Comparison of ENCODE assay signal across 1 cellular context in genomic region chr11:35144811-35145210, GRCh38.
TF ChIP-seq lines count a peak whose summit lies in the region.

No MANE protein-coding gene starts in this region.

TF ChIP-seq in HCT116, 20 proteins besides CTCF, POLR2A, EP300 and RAD21 (continued from another document):
- TF ChIP-seq REST (IDR thresholded peaks at IDR 0.05; ENCODE audit: low read depth), result no peak
- TF ChIP-seq TCF7L2 (IDR thresholded peaks at IDR 0.05; ENCODE audit: borderline replicate concordance, extremely low read depth, insufficient read depth, insufficient read length), result no peak
- no peak for TF ChIP-seq FOSL1 (IDR thresholded peaks at IDR 0.05; ENCODE audit: low read depth)
- no peak for TF ChIP-seq EZH2 (IDR thresholded peaks at IDR 0.05)
- TF ChIP-seq JUND (IDR thresholded peaks at IDR 0.05), result no peak
- TF ChIP-seq ZBTB33 (IDR thresholded peaks at IDR 0.05; ENCODE audit: extremely low read depth, insufficient replicate concordance, low read length), result no peak
- no peak for TF ChIP-seq ZNF274 (IDR thresholded peaks at IDR 0.05; ENCODE audit: low read depth, low read length)
- no peak for TF ChIP-seq CEBPB (IDR thresholded peaks at IDR 0.05; ENCODE audit: low read depth)
- TF ChIP-seq, protein P1, sequence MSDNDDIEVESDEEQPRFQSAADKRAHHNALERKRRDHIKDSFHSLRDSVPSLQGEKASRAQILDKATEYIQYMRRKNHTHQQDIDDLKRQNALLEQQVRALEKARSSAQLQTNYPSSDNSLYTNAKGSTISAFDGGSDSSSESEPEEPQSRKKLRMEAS (IDR thresholded peaks at IDR 0.05), result no peak
- TF ChIP-seq ZFX (IDR thresholded peaks at IDR 0.05), result no peak
- TF ChIP-seq YY1 (IDR thresholded peaks at IDR 0.05; ENCODE audit: extremely low read depth, insufficient replicate concordance, low read depth, low read length), result no peak
